Comparison of ENCODE assay signal across 8 cellular contexts in the genomic region with DNA sequence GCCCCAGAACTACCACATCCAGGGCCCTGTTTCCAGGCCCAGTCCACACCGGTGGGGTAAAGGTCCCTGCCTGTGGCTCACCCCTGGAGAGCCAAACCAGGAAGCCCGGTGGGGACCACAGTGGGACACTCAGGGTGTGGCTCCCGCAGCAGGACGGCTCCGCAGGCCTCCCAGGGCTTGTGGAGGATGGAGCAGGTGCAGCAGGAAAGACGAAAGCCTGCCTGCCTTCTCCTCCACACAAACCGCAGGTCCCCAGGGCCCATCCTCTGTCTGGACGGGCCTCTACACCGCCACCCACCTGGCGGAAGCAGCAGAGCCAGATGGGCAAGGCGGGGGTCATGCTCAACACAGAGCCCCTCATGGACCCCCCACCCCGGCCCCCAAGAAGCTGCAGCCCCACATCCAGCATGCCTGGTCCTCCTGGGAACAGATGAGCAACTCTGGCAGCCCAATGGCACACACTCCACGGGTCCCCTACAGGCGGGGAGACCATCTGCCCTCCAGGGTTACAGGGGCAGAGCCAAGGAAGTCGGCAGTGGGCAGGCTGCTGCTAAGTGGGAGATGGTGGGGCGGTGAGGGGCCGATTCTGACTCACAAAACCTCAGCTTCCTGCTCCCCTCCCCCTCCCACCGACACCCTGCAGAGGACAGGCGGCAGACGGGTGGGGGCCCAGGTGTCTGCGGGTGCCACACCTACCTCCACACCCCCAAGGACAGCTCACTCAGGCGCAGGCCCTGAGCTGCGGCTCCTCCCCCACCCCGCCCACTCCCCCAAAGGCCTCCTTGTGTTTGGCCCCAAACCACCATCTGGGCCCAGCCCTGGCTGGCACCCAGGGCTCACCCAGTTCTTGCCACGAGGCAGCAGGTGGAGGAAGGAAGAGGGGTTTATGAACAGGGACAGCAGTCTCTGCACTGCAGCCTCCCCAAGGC. TPM values are rescaled to one million over a fixed set of nuclear protein-coding genes. Genes with fewer than 3 reads are reported as not detected.
A peak's percentile ranks its signal among the peaks of the same experiment; 100 is the strongest.
DNase-seq lines count a peak whose midpoint lies in the region; ATAC-seq, FAIRE-seq and TF ChIP-seq lines count a peak whose summit lies in the region.

No MANE protein-coding gene starts in this region.

- H3F3A ChIP-seq in SU-DHL-6 (ENCODE audit: insufficient read depth), result peaks cover 33% of the 10 kb centered on the region

- peak; percentile 81 for ATAC-seq in DND-41 (ENCODE audit: insufficient read depth, low read depth)
- ATAC-seq in GM21423 (IDR thresholded peaks at IDR 0.05; ENCODE audit: unreplicated experiment), result peak; percentile 61
- ATAC-seq in activated naive CD4-positive, alpha-beta T cell treated with anti-CD3 and anti-CD28 coated beads, Interleukin-2, amount 50 U/mL, for 72 hours, result peak; percentile 85 to 87
- no peak for ATAC-seq in HepG2
- ATAC-seq in stimulated activated effector memory CD8-positive, alpha-beta T cell treated with anti-CD3 and anti-CD28 coated beads, Interleukin-12 subunit alpha, Interleukin-12 subunit beta, amount 100 ng/mL, for 72 hours, result peak; percentile 88

- H3K36me3 Mint-ChIP-seq in activated naive CD4-positive, alpha-beta T cell treated with anti-CD3 and anti-CD28 coated beads, Interleukin-2, amount 50 U/mL, for 72 hours, result no peaks in the 10 kb centered on the region
- H3K36me3 Mint-ChIP-seq in stimulated activated effector memory CD8-positive, alpha-beta T cell treated with anti-CD3 and anti-CD28 coated beads, Interleukin-12 subunit alpha, Interleukin-12 subunit beta, amount 100 ng/mL, for 72 hours, result peaks cover 49% of the 10 kb centered on the region

- peak; percentile 100 for DNase-seq in DND-41
- DNase-seq in activated naive CD4-positive, alpha-beta T cell treated with anti-CD3 and anti-CD28 coated beads, Interleukin-2, amount 50 U/mL, for 72 hours (ENCODE audit: low spot score in 2 of 2), result peak; percentile 90 to 91
- DNase-seq in HepG2 (ENCODE audit: low spot score), result no peak
- DNase-seq in stimulated activated effector memory CD8-positive, alpha-beta T cell treated with anti-CD3 and anti-CD28 coated beads, Interleukin-12 subunit alpha, Interleukin-12 subunit beta, amount 100 ng/mL, for 72 hours (ENCODE audit: low spot score in 2 of 2), result peak; percentile 84 to 97
- DNase-seq in NCI-H748 treated with DMSO at 0.1 percent for 48 hours (lab: John Stamatoyannopoulos, UW), result no peak

- CTCF ChIA-PET in HepG2 (lab: Yijun Ruan, JAX; ENCODE audit: low intra/inter-chr PET ratio, low total read pairs), result no interaction called here

- TF ChIP-seq EP300 in HepG2 (IDR thresholded peaks at IDR 0.05; ENCODE audit: low read depth in 2 of 2, low read length in 2 of 2) (no peak), HepG2 (CRISPR knock-in tag; IDR thresholded peaks at IDR 0.05; ENCODE audit: borderline replicate concordance) (no peak)

- H3K4me2 ChIP-seq in DND-41 (ENCODE audit: insufficient read depth, low read length) (peak overlapping the region; percentile 99), SU-DHL-6 (ENCODE audit: low read depth, low read length, poor library complexity, severe bottlenecking) (peak overlapping the region; percentile 79), HepG2 (ENCODE audit: low read depth, low read length) (no peak overlapping the region)

- TF ChIP-seq CTCF in DND-41 (IDR thresholded peaks at IDR 0.05; ENCODE audit: borderline replicate concordance, extremely low read depth, low read length, poor library complexity, severe bottlenecking), result peak; percentile 57
- TF ChIP-seq CTCF in SU-DHL-6 (IDR thresholded peaks at IDR 0.05; ENCODE audit: insufficient read depth, low read length, poor library complexity, severe bottlenecking), result no peak
- TF ChIP-seq CTCF in HepG2 (CRISPR knock-in tag; IDR thresholded peaks at IDR 0.05), result no peak

- peaks cover 72% of the 10 kb centered on the region for H3K36me3 ChIP-seq in DND-41 (ENCODE audit: insufficient read depth, low read length)
- H3K36me3 ChIP-seq in HUES6 (ENCODE audit: control insufficient read depth, insufficient read depth, low read length), result peaks cover 41% of the 10 kb centered on the region
- no peaks in the 10 kb centered on the region for H3K36me3 ChIP-seq in SU-DHL-6 (ENCODE audit: low read length)
- peaks cover 17 to 29% of the 10 kb centered on the region in 2 experiments; a peak in 4 of 5 replicates for H3K36me3 ChIP-seq in HepG2 (replicated peaks in 1 of 2; ENCODE audit: control insufficient read depth in 1 of 2, insufficient read depth in 2 of 2, low read length in 2 of 2)

- BruUV-seq in HepG2 (replicated peaks; lab: Mats Ljungman, UMichigan), result no TSS peak

- H2AFZ ChIP-seq in DND-41 (ENCODE audit: low read depth, low read length) (no peak overlapping the region), SU-DHL-6 (ENCODE audit: low read depth, low read length, severe bottlenecking) (no peak overlapping the region), HepG2 (ENCODE audit: low read length) (no peak overlapping the region)

- H3K4me1 ChIP-seq in DND-41 (ENCODE audit: insufficient read depth, low read length), result peaks cover 64% of the 10 kb centered on the region
- H3K4me1 ChIP-seq in HUES6 (ENCODE audit: control insufficient read depth, insufficient read depth, low read length), result peaks cover 30% of the 10 kb centered on the region
- H3K4me1 ChIP-seq in HepG2 (ENCODE audit: insufficient read depth, low read length), result peaks cover 42% of the 10 kb centered on the region

- peaks cover 90% of the 10 kb centered on the region for H3K79me2 ChIP-seq in DND-41 (ENCODE audit: insufficient read depth, low read length)
- H3K79me2 ChIP-seq in SU-DHL-6 (ENCODE audit: insufficient read depth, low read length), result peaks cover 61% of the 10 kb centered on the region
- H3K79me2 ChIP-seq in HepG2 (ENCODE audit: insufficient read depth, low read length), result peaks cover 50% of the 10 kb centered on the region

- no peak for FAIRE-seq in HepG2 (lab: Jason Lieb, UNC)

- H3K27me3 ChIP-seq in DND-41 (ENCODE audit: insufficient read depth, low read length, poor library complexity) (no peaks in the 10 kb centered on the region), HUES6 (ENCODE audit: control insufficient read depth, insufficient read depth, low read length) (no peaks in the 10 kb centered on the region), SU-DHL-6 (ENCODE audit: low read length) (no peaks in the 10 kb centered on the region), HepG2 (ENCODE audit: control insufficient read depth in 1 of 2, insufficient read depth in 2 of 2, low read length in 2 of 2) (no peaks in the 10 kb centered on the region)

- peak overlapping the region; percentile 88 for H3K4me3 Mint-ChIP-seq in stimulated activated effector memory CD8-positive, alpha-beta T cell treated with anti-CD3 and anti-CD28 coated beads, Interleukin-12 subunit alpha, Interleukin-12 subunit beta, amount 100 ng/mL, for 72 hours

- TF ChIP-seq POLR2A in HepG2 (IDR thresholded peaks at IDR 0.05; ENCODE audit: insufficient read depth in 1 of 2, low read depth in 2 of 2, low read length in 2 of 2), result no peak

- H3K27ac Mint-ChIP-seq in activated naive CD4-positive, alpha-beta T cell treated with anti-CD3 and anti-CD28 coated beads, Interleukin-2, amount 50 U/mL, for 72 hours, result peak overlapping the region; percentile 80 to 88
- H3K27ac Mint-ChIP-seq in stimulated activated effector memory CD8-positive, alpha-beta T cell treated with anti-CD3 and anti-CD28 coated beads, Interleukin-12 subunit alpha, Interleukin-12 subunit beta, amount 100 ng/mL, for 72 hours, result peak overlapping the region; percentile 93

- H4K20me1 ChIP-seq in DND-41 (ENCODE audit: insufficient read depth, low read length), result peaks cover 88% of the 10 kb centered on the region
- H4K20me1 ChIP-seq in SU-DHL-6 (ENCODE audit: low read depth, low read length), result no peaks in the 10 kb centered on the region; the same call in 1 of the 2 replicates
- H4K20me1 ChIP-seq in HepG2 (ENCODE audit: insufficient read depth, low read length), result peaks cover 35% of the 10 kb centered on the region

- H3K9me3 ChIP-seq in DND-41 (ENCODE audit: insufficient read depth, low read length, severe bottlenecking) (no peaks in the 10 kb centered on the region), HUES6 (ENCODE audit: control insufficient read depth, insufficient read depth, low read depth, low read length) (no peaks in the 10 kb centered on the region), SU-DHL-6 (ENCODE audit: insufficient read depth, low read length) (no peaks in the 10 kb centered on the region), HepG2 (ENCODE audit: low read length) (no peaks in the 10 kb centered on the region)

- H3K9me3 Mint-ChIP-seq in activated naive CD4-positive, alpha-beta T cell treated with anti-CD3 and anti-CD28 coated beads, Interleukin-2, amount 50 U/mL, for 72 hours, result no peaks in the 10 kb centered on the region
- H3K9me3 Mint-ChIP-seq in stimulated activated effector memory CD8-positive, alpha-beta T cell treated with anti-CD3 and anti-CD28 coated beads, Interleukin-12 subunit alpha, Interleukin-12 subunit beta, amount 100 ng/mL, for 72 hours, result no peaks in the 10 kb centered on the region

- peaks cover 74% of the 10 kb centered on the region for H3K4me1 Mint-ChIP-seq in stimulated activated effector memory CD8-positive, alpha-beta T cell treated with anti-CD3 and anti-CD28 coated beads, Interleukin-12 subunit alpha, Interleukin-12 subunit beta, amount 100 ng/mL, for 72 hours

- intact Hi-C loops in HepG2 (cut with micrococcal nuclease; ENCODE audit: unreplicated experiment), result no loop called here

- peak overlapping the region; percentile 84 for H3K9ac ChIP-seq in DND-41 (ENCODE audit: low read depth, low read length)
- no peak overlapping the region for H3K9ac ChIP-seq in HUES6 (ENCODE audit: low read length)
- peak overlapping the region; percentile 78 for H3K9ac ChIP-seq in SU-DHL-6 (ENCODE audit: low read length)
- no peak overlapping the region for H3K9ac ChIP-seq in HepG2 (ENCODE audit: insufficient read depth, low read depth, low read length)

- no peak for TF ChIP-seq RAD21 in HepG2 (CRISPR knock-in tag; IDR thresholded peaks at IDR 0.05)

- H3K27ac ChIP-seq in DND-41 (ENCODE audit: low read length) (peak overlapping the region; percentile 92), HUES6 (ENCODE audit: low read depth, low read length) (no peak overlapping the region), SU-DHL-6 (ENCODE audit: low read depth, low read length) (peak overlapping the region; percentile 99), HepG2 (ENCODE audit: extremely low read length, insufficient read depth, low read length) (no peak overlapping the region)

- in situ Hi-C loops in HepG2 (cut with HindIII; ENCODE audit: extremely low pct_ligation_motif_present, low pct_unique_long_range_greater_than_20kb), result no loop called here

- POLR2A ChIA-PET in HepG2 (lab: Yijun Ruan, JAX), result no interaction called here

- H3K9me2 ChIP-seq in SU-DHL-6 (replicated peaks; ENCODE audit: insufficient read depth, low read length), result no peaks in the 10 kb centered on the region

- peak overlapping the region in 1 of 2 experiments; percentile 96; a peak in 2 of 4 replicates for H3K4me3 ChIP-seq in DND-41 (ENCODE audit: low read depth in 1 of 2, low read length in 2 of 2)
- 0 out of 2 replicates have a peak overlapping the region, but pooled peaks have one; percentile 21 for H3K4me3 ChIP-seq in HUES6 (ENCODE audit: low read depth, low read length)
- peak overlapping the region; percentile 46 for H3K4me3 ChIP-seq in SU-DHL-6 (ENCODE audit: insufficient read depth, low read length, poor library complexity, severe bottlenecking)
- no peak overlapping the region for H3K4me3 ChIP-seq in HepG2 (replicated peaks in 1 of 3; ENCODE audit: insufficient read depth in 1 of 3, low read depth in 2 of 3, low read length in 3 of 3)

- WGBS in HepG2 (ENCODE audit: low lambda C conversion rate), result 100% methylated on average over 1 of the region's 25 CpGs

RNA-seq across cellular contexts. Expression of a gene that starts 5.2 kb away (rescaled TPM):
- total RNA-seq in activated naive CD4-positive, alpha-beta T cell treated with anti-CD3 and anti-CD28 coated beads, Interleukin-2, amount 50 U/mL, for 72 hours, result 10 to 100 TPM; 99.3 to 99.8 TPM
- 21.3 and 40.9 TPM in 2 replicates for total RNA-seq in HepG2 (2016; rRNA removed; fragmentation: Illumina TruSeq; extraction: Trizol)
- 10.6 and 11.9 TPM in 2 replicates for total RNA-seq in HepG2 (2016; cell fraction: cytosol; rRNA removed; fragmentation: Illumina TruSeq; extraction: Trizol; ENCODE audit: low read depth)
- total RNA-seq in HepG2 (2016; cell fraction: insoluble cytoplasmic fraction; rRNA removed; fragmentation: Illumina TruSeq; extraction: Trizol), result 18.4 and 42.1 TPM in 2 replicates
- total RNA-seq in HepG2 (2016; cell fraction: membrane; rRNA removed; fragmentation: Illumina TruSeq; extraction: Trizol), result 25.7 and 27.6 TPM in 2 replicates
- 35.2 and 39.9 TPM in 2 replicates for total RNA-seq in HepG2 (2016; cell fraction: nucleus; rRNA removed; fragmentation: Illumina TruSeq; extraction: Trizol)
- polyA plus RNA-seq in HepG2 (2011; rRNA removed), result 31.7 and 43.3 TPM in 2 replicates
- polyA plus RNA-seq in HepG2 (2011; cell fraction: cytosol; rRNA removed), result 23.0 and 36.7 TPM in 2 replicates
- 212 and 268 TPM in 2 replicates for polyA plus RNA-seq in HepG2 (2011; cell fraction: nucleus; rRNA removed)
- polyA plus RNA-seq in HepG2 (2012), result 35.0 and 42.8 TPM in 2 replicates
- 5.2 and 5.5 TPM in 2 replicates for polyA plus RNA-seq in HepG2 (2016; cell fraction: cytosol; fragmentation: Illumina TruSeq; extraction: Trizol; ENCODE audit: low read depth)
- 23.9 and 35.9 TPM in 2 replicates for polyA plus RNA-seq in HepG2 (2016; cell fraction: insoluble cytoplasmic fraction; fragmentation: Illumina TruSeq; extraction: Trizol; ENCODE audit: low read depth)
- polyA plus RNA-seq in HepG2 (2016; cell fraction: membrane; fragmentation: Illumina TruSeq; extraction: Trizol; ENCODE audit: low read depth), result 16.7 and 21.6 TPM in 2 replicates
- polyA plus RNA-seq in HepG2 (2016; cell fraction: nucleus; fragmentation: Illumina TruSeq; extraction: Trizol; ENCODE audit: insufficient read depth, low read depth), result 92.6 and 93.2 TPM in 2 replicates
- polyA minus RNA-seq in HepG2 (2011; rRNA and poly(A)+ RNA removed; ENCODE audit: low replicate concordance), result 67.4 and 124 TPM in 2 replicates
- 36.5 and 37.3 TPM in 2 replicates for polyA minus RNA-seq in HepG2 (2011; cell fraction: cytosol; rRNA and poly(A)+ RNA removed)
- 65.0 and 67.6 TPM in 2 replicates for polyA minus RNA-seq in HepG2 (2011; cell fraction: nucleus; rRNA and poly(A)+ RNA removed)

RNA-seq across cellular contexts. Expression of a gene that starts 11.7 kb away (rescaled TPM):
- total RNA-seq in activated naive CD4-positive, alpha-beta T cell treated with anti-CD3 and anti-CD28 coated beads, Interleukin-2, amount 50 U/mL, for 72 hours, result 1 to 10 TPM; 6.0 to 7.0 TPM
- 0.76 and 1.2 TPM in 2 replicates for total RNA-seq in HepG2 (2016; rRNA removed; fragmentation: Illumina TruSeq; extraction: Trizol)
- total RNA-seq in HepG2 (2016; cell fraction: cytosol; rRNA removed; fragmentation: Illumina TruSeq; extraction: Trizol; ENCODE audit: low read depth), result 0.10 and 0.18 TPM in 2 replicates
- 0.68 and 1.4 TPM in 2 replicates for total RNA-seq in HepG2 (2016; cell fraction: insoluble cytoplasmic fraction; rRNA removed; fragmentation: Illumina TruSeq; extraction: Trizol)
- total RNA-seq in HepG2 (2016; cell fraction: membrane; rRNA removed; fragmentation: Illumina TruSeq; extraction: Trizol), result 0.68 and 0.83 TPM in 2 replicates
- 1.3 and 1.9 TPM in 2 replicates for total RNA-seq in HepG2 (2016; cell fraction: nucleus; rRNA removed; fragmentation: Illumina TruSeq; extraction: Trizol)
- 3.0 and 4.0 TPM in 2 replicates for polyA plus RNA-seq in HepG2 (2011; rRNA removed)
- polyA plus RNA-seq in HepG2 (2011; cell fraction: cytosol; rRNA removed), result 2.7 and 2.8 TPM in 2 replicates
- 7.0 and 9.2 TPM in 2 replicates for polyA plus RNA-seq in HepG2 (2011; cell fraction: nucleus; rRNA removed)
- 3.7 and 10.8 TPM in 2 replicates for polyA plus RNA-seq in HepG2 (2012)
- 0.40 and 0.43 TPM in 2 replicates for polyA plus RNA-seq in HepG2 (2016; cell fraction: cytosol; fragmentation: Illumina TruSeq; extraction: Trizol; ENCODE audit: low read depth)
- 1.3 and 1.6 TPM in 2 replicates for polyA plus RNA-seq in HepG2 (2016; cell fraction: insoluble cytoplasmic fraction; fragmentation: Illumina TruSeq; extraction: Trizol; ENCODE audit: low read depth)
- 0.73 and 0.76 TPM in 2 replicates for polyA plus RNA-seq in HepG2 (2016; cell fraction: membrane; fragmentation: Illumina TruSeq; extraction: Trizol; ENCODE audit: low read depth)
- 6.0 and 6.1 TPM in 2 replicates for polyA plus RNA-seq in HepG2 (2016; cell fraction: nucleus; fragmentation: Illumina TruSeq; extraction: Trizol; ENCODE audit: insufficient read depth, low read depth)
- 0.94 and 3.6 TPM in 2 replicates for polyA minus RNA-seq in HepG2 (2011; rRNA and poly(A)+ RNA removed; ENCODE audit: low replicate concordance)
- polyA minus RNA-seq in HepG2 (2011; cell fraction: cytosol; rRNA and poly(A)+ RNA removed), result 3.0 and 3.9 TPM in 2 replicates
- polyA minus RNA-seq in HepG2 (2011; cell fraction: nucleus; rRNA and poly(A)+ RNA removed), result 2.7 and 3.0 TPM in 2 replicates

RNA-seq across cellular contexts. Expression of a gene that starts 17.0 kb away (rescaled TPM):
- total RNA-seq in activated naive CD4-positive, alpha-beta T cell treated with anti-CD3 and anti-CD28 coated beads, Interleukin-2, amount 50 U/mL, for 72 hours, result under 1 TPM in 1 of 2 donors, not detected in 1; 0.25 TPM
- total RNA-seq in HepG2 (2016; rRNA removed; fragmentation: Illumina TruSeq; extraction: Trizol), result 1.2 and 1.5 TPM in 2 replicates
- 1.2 and 1.7 TPM in 2 replicates for total RNA-seq in HepG2 (2016; cell fraction: cytosol; rRNA removed; fragmentation: Illumina TruSeq; extraction: Trizol; ENCODE audit: low read depth)
- total RNA-seq in HepG2 (2016; cell fraction: insoluble cytoplasmic fraction; rRNA removed; fragmentation: Illumina TruSeq; extraction: Trizol), result 1.3 and 2.0 TPM in 2 replicates
- total RNA-seq in HepG2 (2016; cell fraction: membrane; rRNA removed; fragmentation: Illumina TruSeq; extraction: Trizol), result 1.9 and 2.9 TPM in 2 replicates
- total RNA-seq in HepG2 (2016; cell fraction: nucleus; rRNA removed; fragmentation: Illumina TruSeq; extraction: Trizol), result 1.7 and 2.7 TPM in 2 replicates
- 2.9 and 5.0 TPM in 2 replicates for polyA plus RNA-seq in HepG2 (2011; rRNA removed)
- 2.3 and 3.0 TPM in 2 replicates for polyA plus RNA-seq in HepG2 (2011; cell fraction: cytosol; rRNA removed)
- polyA plus RNA-seq in HepG2 (2011; cell fraction: nucleus; rRNA removed), result 27.0 and 27.4 TPM in 2 replicates
- 1.8 and 3.2 TPM in 2 replicates for polyA plus RNA-seq in HepG2 (2012)
- polyA plus RNA-seq in HepG2 (2016; cell fraction: cytosol; fragmentation: Illumina TruSeq; extraction: Trizol; ENCODE audit: low read depth), result 2.6 and 2.7 TPM in 2 replicates
- 1.4 and 1.6 TPM in 2 replicates for polyA plus RNA-seq in HepG2 (2016; cell fraction: insoluble cytoplasmic fraction; fragmentation: Illumina TruSeq; extraction: Trizol; ENCODE audit: low read depth)
- polyA plus RNA-seq in HepG2 (2016; cell fraction: membrane; fragmentation: Illumina TruSeq; extraction: Trizol; ENCODE audit: low read depth), result 1.6 and 1.8 TPM in 2 replicates
- 3.9 and 5.8 TPM in 2 replicates for polyA plus RNA-seq in HepG2 (2016; cell fraction: nucleus; fragmentation: Illumina TruSeq; extraction: Trizol; ENCODE audit: insufficient read depth, low read depth)
- polyA minus RNA-seq in HepG2 (2011; rRNA and poly(A)+ RNA removed; ENCODE audit: low replicate concordance), result 5.0 TPM in 1 of 2 replicates, not detected in the other
- 1.1 TPM in 1 of 2 replicates, not detected in the other for polyA minus RNA-seq in HepG2 (2011; cell fraction: cytosol; rRNA and poly(A)+ RNA removed)
- 1.2 and 2.2 TPM in 2 replicates for polyA minus RNA-seq in HepG2 (2011; cell fraction: nucleus; rRNA and poly(A)+ RNA removed)

RNA-seq across cellular contexts. Expression of a gene that starts 37.9 kb away (rescaled TPM):
- total RNA-seq in activated naive CD4-positive, alpha-beta T cell treated with anti-CD3 and anti-CD28 coated beads, Interleukin-2, amount 50 U/mL, for 72 hours, result 10 to 100 TPM; 54.2 to 76.7 TPM
- 10.2 and 30.6 TPM in 2 replicates for total RNA-seq in HepG2 (2016; rRNA removed; fragmentation: Illumina TruSeq; extraction: Trizol)
- total RNA-seq in HepG2 (2016; cell fraction: cytosol; rRNA removed; fragmentation: Illumina TruSeq; extraction: Trizol; ENCODE audit: low read depth), result 6.3 and 7.5 TPM in 2 replicates
- total RNA-seq in HepG2 (2016; cell fraction: insoluble cytoplasmic fraction; rRNA removed; fragmentation: Illumina TruSeq; extraction: Trizol), result 8.1 and 32.3 TPM in 2 replicates
- 12.9 and 13.8 TPM in 2 replicates for total RNA-seq in HepG2 (2016; cell fraction: membrane; rRNA removed; fragmentation: Illumina TruSeq; extraction: Trizol)
- total RNA-seq in HepG2 (2016; cell fraction: nucleus; rRNA removed; fragmentation: Illumina TruSeq; extraction: Trizol), result 37.5 and 43.9 TPM in 2 replicates
- 23.3 and 37.9 TPM in 2 replicates for polyA plus RNA-seq in HepG2 (2011; rRNA removed)
- polyA plus RNA-seq in HepG2 (2011; cell fraction: cytosol; rRNA removed), result 18.2 and 36.8 TPM in 2 replicates
- 284 and 409 TPM in 2 replicates for polyA plus RNA-seq in HepG2 (2011; cell fraction: nucleus; rRNA removed)
- polyA plus RNA-seq in HepG2 (2012), result 20.6 and 26.6 TPM in 2 replicates
- 9.6 and 9.7 TPM in 2 replicates for polyA plus RNA-seq in HepG2 (2016; cell fraction: cytosol; fragmentation: Illumina TruSeq; extraction: Trizol; ENCODE audit: low read depth)
- 10.4 and 13.2 TPM in 2 replicates for polyA plus RNA-seq in HepG2 (2016; cell fraction: insoluble cytoplasmic fraction; fragmentation: Illumina TruSeq; extraction: Trizol; ENCODE audit: low read depth)
- 11.7 and 14.1 TPM in 2 replicates for polyA plus RNA-seq in HepG2 (2016; cell fraction: membrane; fragmentation: Illumina TruSeq; extraction: Trizol; ENCODE audit: low read depth)
- polyA plus RNA-seq in HepG2 (2016; cell fraction: nucleus; fragmentation: Illumina TruSeq; extraction: Trizol; ENCODE audit: insufficient read depth, low read depth), result 103 and 105 TPM in 2 replicates
- 33.1 and 122 TPM in 2 replicates for polyA minus RNA-seq in HepG2 (2011; rRNA and poly(A)+ RNA removed; ENCODE audit: low replicate concordance)
- 51.0 and 56.0 TPM in 2 replicates for polyA minus RNA-seq in HepG2 (2011; cell fraction: cytosol; rRNA and poly(A)+ RNA removed)
- 27.5 and 28.8 TPM in 2 replicates for polyA minus RNA-seq in HepG2 (2011; cell fraction: nucleus; rRNA and poly(A)+ RNA removed)

RNA-seq across cellular contexts. Expression of a gene that starts 38.4 kb away (rescaled TPM):
- total RNA-seq in activated naive CD4-positive, alpha-beta T cell treated with anti-CD3 and anti-CD28 coated beads, Interleukin-2, amount 50 U/mL, for 72 hours, result 100 to 1,000 TPM; 121 to 130 TPM
- total RNA-seq in HepG2 (2016; rRNA removed; fragmentation: Illumina TruSeq; extraction: Trizol), result 44.1 and 64.4 TPM in 2 replicates
- total RNA-seq in HepG2 (2016; cell fraction: cytosol; rRNA removed; fragmentation: Illumina TruSeq; extraction: Trizol; ENCODE audit: low read depth), result 21.9 and 25.9 TPM in 2 replicates
- 38.6 and 60.9 TPM in 2 replicates for total RNA-seq in HepG2 (2016; cell fraction: insoluble cytoplasmic fraction; rRNA removed; fragmentation: Illumina TruSeq; extraction: Trizol)
- total RNA-seq in HepG2 (2016; cell fraction: membrane; rRNA removed; fragmentation: Illumina TruSeq; extraction: Trizol), result 36.3 and 40.8 TPM in 2 replicates
- 55.8 and 71.9 TPM in 2 replicates for total RNA-seq in HepG2 (2016; cell fraction: nucleus; rRNA removed; fragmentation: Illumina TruSeq; extraction: Trizol)
- 27.6 and 28.1 TPM in 2 replicates for polyA plus RNA-seq in HepG2 (2011; rRNA removed)
- polyA plus RNA-seq in HepG2 (2011; cell fraction: cytosol; rRNA removed), result 14.9 and 27.9 TPM in 2 replicates
- 133 and 198 TPM in 2 replicates for polyA plus RNA-seq in HepG2 (2011; cell fraction: nucleus; rRNA removed)
- 18.5 and 22.1 TPM in 2 replicates for polyA plus RNA-seq in HepG2 (2012)
- 19.2 and 20.6 TPM in 2 replicates for polyA plus RNA-seq in HepG2 (2016; cell fraction: cytosol; fragmentation: Illumina TruSeq; extraction: Trizol; ENCODE audit: low read depth)
- 35.4 and 35.6 TPM in 2 replicates for polyA plus RNA-seq in HepG2 (2016; cell fraction: insoluble cytoplasmic fraction; fragmentation: Illumina TruSeq; extraction: Trizol; ENCODE audit: low read depth)
- 30.3 and 30.4 TPM in 2 replicates for polyA plus RNA-seq in HepG2 (2016; cell fraction: membrane; fragmentation: Illumina TruSeq; extraction: Trizol; ENCODE audit: low read depth)
- polyA plus RNA-seq in HepG2 (2016; cell fraction: nucleus; fragmentation: Illumina TruSeq; extraction: Trizol; ENCODE audit: insufficient read depth, low read depth), result 141 and 144 TPM in 2 replicates
- polyA minus RNA-seq in HepG2 (2011; rRNA and poly(A)+ RNA removed; ENCODE audit: low replicate concordance), result 32.7 and 68.1 TPM in 2 replicates
- 16.6 and 22.2 TPM in 2 replicates for polyA minus RNA-seq in HepG2 (2011; cell fraction: cytosol; rRNA and poly(A)+ RNA removed)
- 13.8 and 21.0 TPM in 2 replicates for polyA minus RNA-seq in HepG2 (2011; cell fraction: nucleus; rRNA and poly(A)+ RNA removed)

Comparison
In these comparisons a context has a peak if more than half of its experiments do, and no peak if none do; other contexts are left out.
1. DNase-seq: peak in DND-41 (single experiment), activated naive CD4-positive, alpha-beta T cell treated with anti-CD3 and anti-CD28 coated beads, Interleukin-2, amount 50 U/mL, for 72 hours (2 of 2) and stimulated activated effector memory CD8-positive, alpha-beta T cell treated with anti-CD3 and anti-CD28 coated beads, Interleukin-12 subunit alpha, Interleukin-12 subunit beta, amount 100 ng/mL, for 72 hours (2 of 2); none in HepG2 (single experiment) and NCI-H748 treated with DMSO at 0.1 percent for 48 hours (single experiment).
2. H3K27ac ChIP-seq: peak in DND-41 (single experiment) and SU-DHL-6 (single experiment); none in HUES6 (single experiment) and HepG2 (single experiment).
3. H3K4me3 ChIP-seq: peak in HUES6 (single experiment) and SU-DHL-6 (single experiment); none in HepG2 (0 of 3).
4. H3K9ac ChIP-seq: peak in DND-41 (single experiment) and SU-DHL-6 (single experiment); none in HUES6 (single experiment) and HepG2 (single experiment).